21 cellular contexts compared by ENCODE assay signal in genomic region chr6:71245265-71246049, GRCh38.
"Had no signal": no experiment of that assay in that cellular context is flagged by ENCODE, and none has a peak within 500 bp of the region (broad histone marks: within the 10 kb centered on the region; RNA-seq: fewer than 3 reads in every experiment).

No MANE protein-coding gene starts in this region.

- H3K27me3 ChIP-seq: MG63, SJSA1 had no signal

- DNase-seq: KG1, MG63, NCI-H1092, NCI-H1105 treated with DMSO at 0.1 percent for 48 hours, NCI-H1417 treated with DMSO at 0.1 percent for 48 hours, NCI-H146, NCI-H1694 treated with DMSO at 0.1 percent for 48 hours, NCI-H1930, NCI-H2081, NCI-H2107, NCI-H2227 treated with DMSO at 0.1 percent for 48 hours, NCI-H524, NCI-H69, NCI-H774, Right ventricle myocardium superior, RPMI8226, SIG-M5 had no signal

- FAIRE-seq: RCC 7860 had no signal

- H3K4me3 ChIP-seq: MG63, SJSA1, SK-N-MC had no signal

- H3K27ac ChIP-seq: HL-60, SJSA1, SK-N-MC had no signal

- H3K36me3 ChIP-seq: MG63, SJSA1 had no signal

- H3K9me3 ChIP-seq: MG63, SJSA1 had no signal
